Comparison of ENCODE assay signal across 8 cellular contexts in the genomic region with DNA sequence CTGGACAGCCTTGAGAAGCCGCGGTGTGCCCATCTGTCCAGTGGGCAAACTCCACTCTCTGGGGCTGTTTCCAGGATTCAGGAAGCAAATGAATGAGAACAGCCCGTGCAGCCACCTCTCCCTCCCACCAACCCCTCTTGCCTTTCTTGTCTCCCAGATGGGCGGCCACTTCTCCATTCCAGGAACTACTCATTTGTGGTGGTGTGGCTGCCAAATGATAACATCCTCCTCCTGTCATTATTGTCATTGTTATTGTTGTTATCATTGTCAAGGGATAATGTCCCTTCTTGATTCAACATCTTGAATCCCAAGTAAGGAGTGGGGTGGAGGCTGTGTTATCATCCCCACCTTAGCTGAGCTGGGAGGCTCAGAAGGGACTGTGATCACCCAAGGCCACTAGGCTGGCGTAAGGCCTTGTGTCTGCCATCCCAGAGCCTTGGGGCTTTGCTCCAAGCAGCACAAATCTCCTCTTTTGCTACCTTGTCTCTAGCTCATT. TPM values are rescaled to one million over a fixed set of nuclear protein-coding genes. Genes with fewer than 3 reads are reported as not detected.
A peak's percentile ranks its signal among the peaks of the same experiment; 100 is the strongest.
DNase-seq lines count a peak whose midpoint lies in the region; ATAC-seq, FAIRE-seq and TF ChIP-seq lines count a peak whose summit lies in the region.

No MANE protein-coding gene starts in this region.

- H3K9me2 ChIP-seq in OCI-LY1 (ENCODE audit: low read depth, low read length) = no peaks in the 10 kb centered on the region

- no peak for ATAC-seq in DND-41 (ENCODE audit: insufficient read depth, low read depth)

- peaks cover 65% of the 10 kb centered on the region for H3K79me2 ChIP-seq in DND-41 (ENCODE audit: insufficient read depth, low read length)
- peaks cover 58% of the 10 kb centered on the region for H3K79me2 ChIP-seq in OCI-LY1 (ENCODE audit: insufficient read depth, low read length)

- no peak for DNase-seq in DND-41
- DNase-seq in dorsolateral prefrontal cortex = peak in 1 of 10 donors; percentile 15
- no peak for DNase-seq in effector CD4-positive, alpha-beta T cell
- DNase-seq in NCI-H748 (lab: John Stamatoyannopoulos, UW; ENCODE audit: unreplicated experiment) = no peak
- DNase-seq in urothelium cell line (ENCODE audit: low spot score) = no peak
- DNase-seq in SW 1271 (lab: John Stamatoyannopoulos, UW) = no peak

- peak overlapping the region; percentile 97 for H3K4me2 ChIP-seq in DND-41 (ENCODE audit: insufficient read depth, low read length)
- H3K4me2 ChIP-seq in OCI-LY1 (ENCODE audit: low read length) = peak overlapping the region; percentile 98

- H3K36me3 ChIP-seq in DND-41 (ENCODE audit: insufficient read depth, low read length) = peaks cover 43% of the 10 kb centered on the region
- H3K36me3 ChIP-seq in OCI-LY1 (ENCODE audit: insufficient read depth, low read length) = peaks cover 16% of the 10 kb centered on the region; the same call in 1 of the 2 replicates
- H3K36me3 ChIP-seq in neuron (ENCODE audit: insufficient read depth, low read length) = peaks cover 8% of the 10 kb centered on the region

- no peak for FAIRE-seq in urothelium cell line (lab: Jason Lieb, UNC)

- H3K27ac ChIP-seq in DND-41 (ENCODE audit: low read length) = peak overlapping the region; percentile 94
- no peak overlapping the region for H3K27ac ChIP-seq in OCI-LY1 (ENCODE audit: low read depth, low read length, poor library complexity, severe bottlenecking)
- peak overlapping the region in 53 of 59 donors; percentile 24 to 97 (median 90) for H3K27ac ChIP-seq in dorsolateral prefrontal cortex

- H3F3A ChIP-seq in OCI-LY1 (ENCODE audit: insufficient read depth, low read length) = no peaks in the 10 kb centered on the region

- H3K4me3 ChIP-seq in DND-41 (ENCODE audit: low read depth in 1 of 2, low read length in 2 of 2) (peak overlapping the region; percentile 71 to 95; a peak in 3 of 4 replicates), OCI-LY1 (ENCODE audit: low read depth, low read length, poor library complexity, severe bottlenecking) (peak overlapping the region; percentile 88), dorsolateral prefrontal cortex (peak overlapping the region; percentile 60 to 100 (median 96)), neuron (ENCODE audit: low read length) (peak overlapping the region; percentile 88)

- intact Hi-C loops in dorsolateral prefrontal cortex (cut with DNase I) = loop anchor here (5.0 to 10.0 kb wide), 5 partner anchors 33 to 145 kb away; a partner anchor contains a TSS

- H3K9me3 ChIP-seq in DND-41 (ENCODE audit: insufficient read depth, low read length, severe bottlenecking) (no peaks in the 10 kb centered on the region), OCI-LY1 (ENCODE audit: low read length) (no peaks in the 10 kb centered on the region), neuron (ENCODE audit: low read length) (no peaks in the 10 kb centered on the region)

- no peaks in the 10 kb centered on the region for H3K27me3 ChIP-seq in DND-41 (ENCODE audit: insufficient read depth, low read length, poor library complexity)
- H3K27me3 ChIP-seq in OCI-LY1 (ENCODE audit: insufficient read depth, low read length) = no peaks in the 10 kb centered on the region
- H3K27me3 ChIP-seq in dorsolateral prefrontal cortex = no peaks in the 10 kb centered on the region
- no peaks in the 10 kb centered on the region for H3K27me3 ChIP-seq in neuron (ENCODE audit: insufficient read depth, low read length)

- H4K20me1 ChIP-seq in DND-41 (ENCODE audit: insufficient read depth, low read length) (peaks cover 55% of the 10 kb centered on the region), OCI-LY1 (ENCODE audit: insufficient read depth, low read length) (no peaks in the 10 kb centered on the region)

- H3K4me1 ChIP-seq in DND-41 (ENCODE audit: insufficient read depth, low read length) (peaks cover 38% of the 10 kb centered on the region), OCI-LY1 (ENCODE audit: insufficient read depth, low read length, severe bottlenecking) (peaks cover 21% of the 10 kb centered on the region), neuron (ENCODE audit: insufficient read depth, low read length) (peaks cover 13% of the 10 kb centered on the region)

- no peak overlapping the region for H2AFZ ChIP-seq in DND-41 (ENCODE audit: low read depth, low read length)
- H2AFZ ChIP-seq in OCI-LY1 (ENCODE audit: low read length) = no peak overlapping the region
- H2AFZ ChIP-seq in neuron (ENCODE audit: low read depth, low read length) = no peak overlapping the region

- H3K9ac ChIP-seq in DND-41 (ENCODE audit: low read depth, low read length) (peak overlapping the region; percentile 95), OCI-LY1 (ENCODE audit: low read length) (peak overlapping the region; percentile 90)

- TF ChIP-seq CTCF in DND-41 (IDR thresholded peaks at IDR 0.05; ENCODE audit: borderline replicate concordance, extremely low read depth, low read length, poor library complexity, severe bottlenecking) (no peak), OCI-LY1 (IDR thresholded peaks at IDR 0.05; ENCODE audit: low read length) (no peak), dorsolateral prefrontal cortex (IDR thresholded peaks at IDR 0.05 in 54 of 56, conservative IDR thresholded peaks at IDR 0.05 in 2 of 56; ENCODE audit: low read depth in 1 of 56, partially characterized antibody in 56 of 56) (no peak)

RNA-seq across cellular contexts. Expression of a gene that starts 1.6 kb away (rescaled TPM):
- total RNA-seq in dorsolateral prefrontal cortex = 100 to 1,000 TPM in 115 of 120 experiments, 10 to 100 TPM in 5; 88.3 to 281 (median 146) TPM

RNA-seq across cellular contexts. Expression of a gene that starts 18.3 kb away (rescaled TPM):
- total RNA-seq in dorsolateral prefrontal cortex = 100 to 1,000 TPM in 5 of 120 experiments, 10 to 100 TPM in 115; 51.0 to 106 (median 74.7) TPM
